ENCODE assay signal across 8 cellular contexts in genomic region chrX:135003876-135004623, GRCh38. TPM values are rescaled to one million over a fixed set of nuclear protein-coding genes. Genes with fewer than 3 reads are reported as not detected.
A peak's percentile ranks its signal among the peaks of the same experiment; 100 is the strongest.
DNase-seq lines count a peak whose midpoint lies in the region; ATAC-seq, FAIRE-seq and TF ChIP-seq lines count a peak whose summit lies in the region.

No MANE protein-coding gene starts in this region.

- H3K4me1 ChIP-seq in pancreas (no peaks in the 10 kb centered on the region), thyroid gland (no peaks in the 10 kb centered on the region)

- ATAC-seq in HG02623 (IDR thresholded peaks at IDR 0.05; ENCODE audit: unreplicated experiment) (peak; percentile 94), Right ventricle myocardium superior (ENCODE audit: poor library complexity) (peak; percentile 99), pancreas (peak; percentile 99 to 100 (median 100))

- intact Hi-C loops in Right ventricle myocardium superior (cut with DNase I) (no loop called here), pancreas (cut with DNase I) (no loop called here), thyroid gland (cut with DNase I) (no loop called here)

- FAIRE-seq in pancreas (lab: Jason Lieb, UNC), result peak; percentile 95

- WGBS in pancreas, 2 donors, result 0 to 29% methylated on average over 35 of the region's 35 CpGs
- WGBS in thyroid gland, 2 donors, result 0 to 1% methylated on average over 14 to 18 of the region's 35 CpGs

- peak overlapping the region; percentile 85 for H3K4me2 ChIP-seq in SU-DHL-6 (ENCODE audit: low read depth, low read length, poor library complexity, severe bottlenecking)

- no peaks in the 10 kb centered on the region for H4K20me1 ChIP-seq in SU-DHL-6 (ENCODE audit: low read depth, low read length)

- H3K27me3 ChIP-seq in SU-DHL-6 (ENCODE audit: low read length), result no peaks in the 10 kb centered on the region
- H3K27me3 ChIP-seq in pancreas, result peaks cover 0 to 4% (median 0%) of the 10 kb centered on the region in 4 donors
- H3K27me3 ChIP-seq in thyroid gland, result no peaks in the 10 kb centered on the region

- H2AFZ ChIP-seq in SU-DHL-6 (ENCODE audit: low read depth, low read length, severe bottlenecking), result peak overlapping the region; percentile 81

- H3K79me2 ChIP-seq in SU-DHL-6 (ENCODE audit: insufficient read depth, low read length), result no peaks in the 10 kb centered on the region

- TF ChIP-seq CTCF in SU-DHL-6 (IDR thresholded peaks at IDR 0.05; ENCODE audit: insufficient read depth, low read length, poor library complexity, severe bottlenecking) (no peak), pancreas (IDR thresholded peaks at IDR 0.05) (no peak), thyroid gland (IDR thresholded peaks at IDR 0.05) (no peak)

- H3K9me2 ChIP-seq in SU-DHL-6 (replicated peaks; ENCODE audit: insufficient read depth, low read length), result no peaks in the 10 kb centered on the region

- TF ChIP-seq POLR2A in thyroid gland (IDR thresholded peaks at IDR 0.05), result no peak

- H3K9me3 ChIP-seq in SU-DHL-6 (ENCODE audit: insufficient read depth, low read length), result no peaks in the 10 kb centered on the region
- H3K9me3 ChIP-seq in pancreas, result no peaks in the 10 kb centered on the region
- no peaks in the 10 kb centered on the region for H3K9me3 ChIP-seq in thyroid gland

- DNase-seq in GM04504 (ENCODE audit: low read depth) (peak; percentile 70), NCI-H1105 treated with DMSO at 0.1 percent for 48 hours (lab: John Stamatoyannopoulos, UW) (peak; percentile 84), Right ventricle myocardium superior (peak; percentile 94), pancreas (peak; percentile 79 to 94 (median 92)), thyroid gland (peak; percentile 87)
- DNase-seq in activated naive CD8-positive, alpha-beta T cell treated with anti-CD3 and anti-CD28 coated beads, Interleukin-2, amount 50 U/mL, for 16 hours (ENCODE audit: low read depth, low spot score), result peak; percentile 78

- H3K27ac ChIP-seq in SU-DHL-6 (ENCODE audit: low read depth, low read length), result no peak overlapping the region
- no peak overlapping the region for H3K27ac ChIP-seq in pancreas
- H3K27ac ChIP-seq in thyroid gland, result no peak overlapping the region

- peak overlapping the region; percentile 49 for H3K9ac ChIP-seq in SU-DHL-6 (ENCODE audit: low read length)

- H3K36me3 ChIP-seq in SU-DHL-6 (ENCODE audit: low read length), result no peaks in the 10 kb centered on the region
- no peaks in the 10 kb centered on the region for H3K36me3 ChIP-seq in pancreas
- H3K36me3 ChIP-seq in thyroid gland, result no peaks in the 10 kb centered on the region

- H3K4me3 ChIP-seq in SU-DHL-6 (ENCODE audit: insufficient read depth, low read length, poor library complexity, severe bottlenecking) (peak overlapping the region; percentile 54), pancreas (peak overlapping the region in 2 of 4 donors; percentile 28 to 36), thyroid gland (replicated peaks in 1 of 3) (peak overlapping the region in 1 of 3 donors; percentile 15)

- H3F3A ChIP-seq in SU-DHL-6 (ENCODE audit: insufficient read depth), result no peaks in the 10 kb centered on the region

RNA-seq across cellular contexts. Expression of gene SMIM10, which starts 13.3 kb away (rescaled TPM):
- total RNA-seq in Right ventricle myocardium superior (4.6 TPM), pancreas (1 to 10 TPM in 4 of 6 donors, under 1 TPM in 2; 0.74 to 1.9 (median 1.2) TPM), thyroid gland (1 to 10 TPM; 1.8 to 7.5 (median 6.3) TPM)
- 1 to 10 TPM; 4.0 to 4.4 TPM for polyA plus RNA-seq in pancreas

RNA-seq across cellular contexts. Expression of gene RTL8B, which starts 18.3 kb away (rescaled TPM):
- total RNA-seq in Right ventricle myocardium superior, result 14.2 TPM
- 1 to 10 TPM; 1.8 to 6.1 (median 2.9) TPM for total RNA-seq in pancreas
- polyA plus RNA-seq in pancreas, result 1 to 10 TPM; 4.5 to 8.6 TPM
- 10 to 100 TPM in 1 of 4 donors, 1 to 10 TPM in 3; 5.6 to 12.6 (median 8.1) TPM for total RNA-seq in thyroid gland

RNA-seq across cellular contexts. Expression of gene RTL8C, which starts 28.1 kb away (rescaled TPM):
- total RNA-seq in Right ventricle myocardium superior (253 TPM), pancreas (10 to 100 TPM; 10.6 to 34.7 (median 16.3) TPM), thyroid gland (10 to 100 TPM; 43.0 to 78.7 (median 58.6) TPM)
- 10 to 100 TPM; 55.5 to 72.9 TPM for polyA plus RNA-seq in pancreas

RNA-seq across cellular contexts. Expression of gene RTL8A, which starts 47.9 kb away (rescaled TPM):
- total RNA-seq in Right ventricle myocardium superior (31.1 TPM), pancreas (10 to 100 TPM in 2 of 6 donors, 1 to 10 TPM in 4; 7.3 to 16.4 (median 9.1) TPM), thyroid gland (10 to 100 TPM; 18.9 to 50.8 (median 27.2) TPM)
- 10 to 100 TPM; 52.8 to 62.9 TPM for polyA plus RNA-seq in pancreas
